Comparison of ENCODE assay signal across 8 cellular contexts in the genomic region with DNA sequence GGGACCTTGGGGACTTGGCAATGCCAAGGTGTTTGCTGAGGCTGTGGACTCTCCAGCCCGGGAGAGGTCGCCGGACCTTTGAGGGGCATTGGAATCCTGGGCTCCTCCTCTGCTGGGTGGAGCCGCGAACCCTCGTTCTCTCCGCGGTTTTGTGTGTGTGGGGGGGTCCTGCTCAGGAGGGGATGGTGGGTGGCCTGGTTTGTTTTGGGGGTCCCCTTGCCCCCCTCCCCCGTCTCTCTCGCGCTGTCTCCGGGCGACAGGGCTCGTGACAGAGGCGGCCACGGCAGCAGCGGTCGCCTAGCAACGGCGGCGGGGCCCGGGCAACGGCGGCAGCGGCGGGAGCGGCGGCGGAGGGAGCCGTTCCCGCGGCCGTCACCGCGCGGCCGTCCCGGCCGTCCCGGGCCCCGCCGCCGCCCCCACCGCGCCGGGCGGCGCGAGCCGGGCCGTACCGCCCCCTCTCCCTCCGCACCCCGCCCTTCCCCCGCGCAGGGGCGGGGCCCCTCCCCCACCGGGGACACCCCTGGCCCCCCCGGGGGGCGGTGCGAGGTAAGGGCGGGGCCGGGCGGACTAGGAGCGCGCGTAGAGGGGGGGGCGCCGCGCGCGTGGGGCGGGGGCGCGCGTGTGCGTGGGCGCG. TPM values are rescaled to one million over a fixed set of nuclear protein-coding genes. Genes with fewer than 3 reads are reported as not detected.
DNase-seq lines count a peak whose midpoint lies in the region; ATAC-seq, FAIRE-seq and TF ChIP-seq lines count a peak whose summit lies in the region.

No MANE protein-coding gene starts in this region.

- no peaks in the 10 kb centered on the region for H3K36me3 ChIP-seq in HEK293 (ENCODE audit: control insufficient read depth in 2 of 2, insufficient read depth in 1 of 2, low read length in 2 of 2)
- no peaks in the 10 kb centered on the region for H3K36me3 ChIP-seq in HepG2 (replicated peaks in 1 of 2; ENCODE audit: control insufficient read depth in 1 of 2, insufficient read depth in 2 of 2, low read length in 2 of 2)

- H4K20me1 ChIP-seq in HepG2 (ENCODE audit: insufficient read depth, low read length), result no peaks in the 10 kb centered on the region

- H3K79me2 ChIP-seq in HepG2 (ENCODE audit: insufficient read depth, low read length), result no peaks in the 10 kb centered on the region

- ATAC-seq in HepG2 (no peak), HG02798 (IDR thresholded peaks at IDR 0.05; ENCODE audit: poor library complexity, unreplicated experiment) (no peak)

- peak overlapping the region; percentile 49 for H3K4me3 ChIP-seq in HEK293 (ENCODE audit: low read depth, low read length)
- peak overlapping the region; percentile 61 for H3K4me3 ChIP-seq in WI38 (ENCODE audit: low read depth, low read length)
- H3K4me3 ChIP-seq in choroid plexus epithelial cell (ENCODE audit: low read depth, low read length), result peak overlapping the region; percentile 74
- H3K4me3 ChIP-seq in HepG2 (replicated peaks in 1 of 3; ENCODE audit: insufficient read depth in 1 of 3, low read depth in 2 of 3, low read length in 3 of 3), result peak overlapping the region; percentile 43 to 78 (median 63); a peak in 5 of 6 replicates

- DNase-seq in Ammon's horn (ENCODE audit: low spot score) (peak; percentile 65), choroid plexus epithelial cell (ENCODE audit: low read depth) (no peak), HepG2 (ENCODE audit: low spot score) (no peak), NCI-H187 treated with DMSO at 0.1 percent for 48 hours (lab: John Stamatoyannopoulos, UW) (no peak)
- peak; percentile 40 to 49 for DNase-seq in stimulated activated CD4-positive, alpha-beta T cell treated with anti-CD3 and anti-CD28 coated beads, Interleukin-4, amount 100 ng/mL, for 48 hours (ENCODE audit: low read depth in 2 of 2)

- BruUV-seq in HepG2 (replicated peaks; lab: Mats Ljungman, UMichigan), result no TSS peak

- no peak for TF ChIP-seq RAD21 in HepG2 (CRISPR knock-in tag; IDR thresholded peaks at IDR 0.05)

- FAIRE-seq in HepG2 (lab: Jason Lieb, UNC), result no peak

- no peak overlapping the region for H2AFZ ChIP-seq in HepG2 (ENCODE audit: low read length)

- in situ Hi-C loops in HepG2 (cut with HindIII; ENCODE audit: extremely low pct_ligation_motif_present, low pct_unique_long_range_greater_than_20kb), result no loop called here

- peaks cover 12% of the 10 kb centered on the region for H3K4me1 ChIP-seq in HEK293 (ENCODE audit: control insufficient read depth, insufficient read depth, low read length)
- peaks cover 58% of the 10 kb centered on the region for H3K4me1 ChIP-seq in HepG2 (ENCODE audit: insufficient read depth, low read length)

- H3K27ac ChIP-seq in HEK293 (ENCODE audit: extremely low read depth, low read depth, low read length) (no peak overlapping the region), HepG2 (ENCODE audit: extremely low read length, insufficient read depth, low read length) (no peak overlapping the region)

- H3K27me3 ChIP-seq in HepG2 (ENCODE audit: control insufficient read depth in 1 of 2, insufficient read depth in 2 of 2, low read length in 2 of 2), result peaks cover 0 to 17% of the 10 kb centered on the region in 2 experiments; a peak in 3 of 5 replicates

- H3K9me3 ChIP-seq in HEK293 (ENCODE audit: control insufficient read depth, insufficient read depth, low read depth, low read length) (no peaks in the 10 kb centered on the region), HepG2 (ENCODE audit: low read length) (no peaks in the 10 kb centered on the region)

- TF ChIP-seq POLR2A in HepG2 (IDR thresholded peaks at IDR 0.05; ENCODE audit: insufficient read depth in 1 of 2, low read depth in 2 of 2, low read length in 2 of 2), result no peak

- intact Hi-C loops in HepG2 (cut with micrococcal nuclease; ENCODE audit: unreplicated experiment), result loop anchor here (1.0 kb wide), 1 partner anchor 27 kb away; a partner anchor contains a TSS

- H3K9ac ChIP-seq in HepG2 (ENCODE audit: insufficient read depth, low read depth, low read length), result no peak overlapping the region

- 0% methylated on average over 13 of the region's 79 CpGs for WGBS in HepG2 (ENCODE audit: low lambda C conversion rate)

- POLR2A ChIA-PET in HEK293 (lab: Yijun Ruan, JAX), result no interaction called here
- POLR2A ChIA-PET in HepG2 (lab: Yijun Ruan, JAX), result no interaction called here

- peak; percentile 55 for TF ChIP-seq CTCF in HEK293 (tag by site-specific recombination; IDR thresholded peaks at IDR 0.05)
- no peak for TF ChIP-seq CTCF in WI38 (IDR thresholded peaks at IDR 0.05; ENCODE audit: low read depth, low read length)
- TF ChIP-seq CTCF in choroid plexus epithelial cell (conservative IDR thresholded peaks at IDR 0.05; ENCODE audit: low read depth, low read length), result peak; percentile 6
- TF ChIP-seq CTCF in HepG2 (CRISPR knock-in tag; IDR thresholded peaks at IDR 0.05), result peak; percentile 37

- TF ChIP-seq EP300 in HepG2 (IDR thresholded peaks at IDR 0.05; ENCODE audit: low read depth in 2 of 2, low read length in 2 of 2) (no peak), HepG2 (CRISPR knock-in tag; IDR thresholded peaks at IDR 0.05; ENCODE audit: borderline replicate concordance) (no peak)

- CTCF ChIA-PET in HEK293 (lab: Yijun Ruan, JAX), result interaction anchor here (1.3 kb wide), 1 partner anchor 9 kb away, joined by 3 read pairs; no protein-coding TSS in a partner anchor
- CTCF ChIA-PET in HepG2 (lab: Yijun Ruan, JAX; ENCODE audit: low intra/inter-chr PET ratio, low total read pairs), result interaction anchor here (3.1 kb wide), 1 partner anchor 36 kb away, joined by 19 read pairs; a partner anchor contains a TSS

- H3K4me2 ChIP-seq in HepG2 (ENCODE audit: low read depth, low read length), result peak overlapping the region; percentile 82

RNA-seq across cellular contexts. Expression of a gene that starts 7.8 kb away (rescaled TPM):
- total RNA-seq in HepG2 (2016; rRNA removed; fragmentation: Illumina TruSeq; extraction: Trizol), result 0.41 and 0.75 TPM in 2 replicates
- 0.09 and 0.10 TPM in 2 replicates for total RNA-seq in HepG2 (2016; cell fraction: cytosol; rRNA removed; fragmentation: Illumina TruSeq; extraction: Trizol; ENCODE audit: low read depth)
- total RNA-seq in HepG2 (2016; cell fraction: insoluble cytoplasmic fraction; rRNA removed; fragmentation: Illumina TruSeq; extraction: Trizol), result 0.42 and 0.78 TPM in 2 replicates
- 0.14 and 0.15 TPM in 2 replicates for total RNA-seq in HepG2 (2016; cell fraction: membrane; rRNA removed; fragmentation: Illumina TruSeq; extraction: Trizol)
- 1.1 and 1.4 TPM in 2 replicates for total RNA-seq in HepG2 (2016; cell fraction: nucleus; rRNA removed; fragmentation: Illumina TruSeq; extraction: Trizol)
- 1.1 and 1.9 TPM in 2 replicates for polyA plus RNA-seq in HepG2 (2011; rRNA removed)
- polyA plus RNA-seq in HepG2 (2011; cell fraction: cytosol; rRNA removed), result 0.32 and 0.33 TPM in 2 replicates
- 12.4 and 12.6 TPM in 2 replicates for polyA plus RNA-seq in HepG2 (2011; cell fraction: nucleus; rRNA removed)
- polyA plus RNA-seq in HepG2 (2012), result 2.7 and 3.4 TPM in 2 replicates
- 0.07 TPM in 2 replicates for polyA plus RNA-seq in HepG2 (2016; cell fraction: cytosol; fragmentation: Illumina TruSeq; extraction: Trizol; ENCODE audit: low read depth)
- 0.70 and 1.0 TPM in 2 replicates for polyA plus RNA-seq in HepG2 (2016; cell fraction: insoluble cytoplasmic fraction; fragmentation: Illumina TruSeq; extraction: Trizol; ENCODE audit: low read depth)
- polyA plus RNA-seq in HepG2 (2016; cell fraction: membrane; fragmentation: Illumina TruSeq; extraction: Trizol; ENCODE audit: low read depth), result 0.16 and 0.18 TPM in 2 replicates
- polyA plus RNA-seq in HepG2 (2016; cell fraction: nucleus; fragmentation: Illumina TruSeq; extraction: Trizol; ENCODE audit: insufficient read depth, low read depth), result 6.2 and 14.4 TPM in 2 replicates
- polyA minus RNA-seq in HepG2 (2011; rRNA and poly(A)+ RNA removed; ENCODE audit: low replicate concordance), result 0.98 and 2.6 TPM in 2 replicates
- polyA minus RNA-seq in HepG2 (2011; cell fraction: cytosol; rRNA and poly(A)+ RNA removed), result 0.26 and 0.49 TPM in 2 replicates
- polyA minus RNA-seq in HepG2 (2011; cell fraction: nucleus; rRNA and poly(A)+ RNA removed), result 2.2 and 4.4 TPM in 2 replicates

RNA-seq across cellular contexts. Expression of a gene that starts 9.8 kb away (rescaled TPM):
- total RNA-seq in HepG2 (2016; rRNA removed; fragmentation: Illumina TruSeq; extraction: Trizol), result 106 and 180 TPM in 2 replicates
- total RNA-seq in HepG2 (2016; cell fraction: cytosol; rRNA removed; fragmentation: Illumina TruSeq; extraction: Trizol; ENCODE audit: low read depth), result 87.7 and 122 TPM in 2 replicates
- total RNA-seq in HepG2 (2016; cell fraction: insoluble cytoplasmic fraction; rRNA removed; fragmentation: Illumina TruSeq; extraction: Trizol), result 99.2 and 177 TPM in 2 replicates
- total RNA-seq in HepG2 (2016; cell fraction: membrane; rRNA removed; fragmentation: Illumina TruSeq; extraction: Trizol), result 103 and 132 TPM in 2 replicates
- total RNA-seq in HepG2 (2016; cell fraction: nucleus; rRNA removed; fragmentation: Illumina TruSeq; extraction: Trizol), result 108 and 119 TPM in 2 replicates
- polyA plus RNA-seq in HepG2 (2011; rRNA removed), result 169 and 170 TPM in 2 replicates
- polyA plus RNA-seq in HepG2 (2011; cell fraction: cytosol; rRNA removed), result 216 and 233 TPM in 2 replicates
- polyA plus RNA-seq in HepG2 (2011; cell fraction: nucleus; rRNA removed), result 172 and 210 TPM in 2 replicates
- 255 and 283 TPM in 2 replicates for polyA plus RNA-seq in HepG2 (2012)
- polyA plus RNA-seq in HepG2 (2016; cell fraction: cytosol; fragmentation: Illumina TruSeq; extraction: Trizol; ENCODE audit: low read depth), result 146 and 200 TPM in 2 replicates
- polyA plus RNA-seq in HepG2 (2016; cell fraction: insoluble cytoplasmic fraction; fragmentation: Illumina TruSeq; extraction: Trizol; ENCODE audit: low read depth), result 151 and 161 TPM in 2 replicates
- polyA plus RNA-seq in HepG2 (2016; cell fraction: membrane; fragmentation: Illumina TruSeq; extraction: Trizol; ENCODE audit: low read depth), result 164 and 192 TPM in 2 replicates
- polyA plus RNA-seq in HepG2 (2016; cell fraction: nucleus; fragmentation: Illumina TruSeq; extraction: Trizol; ENCODE audit: insufficient read depth, low read depth), result 257 and 280 TPM in 2 replicates
- 123 and 177 TPM in 2 replicates for polyA minus RNA-seq in HepG2 (2011; rRNA and poly(A)+ RNA removed; ENCODE audit: low replicate concordance)
- 58.9 and 70.6 TPM in 2 replicates for polyA minus RNA-seq in HepG2 (2011; cell fraction: cytosol; rRNA and poly(A)+ RNA removed)
- polyA minus RNA-seq in HepG2 (2011; cell fraction: nucleus; rRNA and poly(A)+ RNA removed), result 46.0 and 46.9 TPM in 2 replicates

RNA-seq across cellular contexts. Expression of a gene that starts 16.9 kb away (rescaled TPM):
- total RNA-seq in HepG2 (2016; rRNA removed; fragmentation: Illumina TruSeq; extraction: Trizol), result 14.3 and 25.4 TPM in 2 replicates
- 8.6 and 10.0 TPM in 2 replicates for total RNA-seq in HepG2 (2016; cell fraction: cytosol; rRNA removed; fragmentation: Illumina TruSeq; extraction: Trizol; ENCODE audit: low read depth)
- total RNA-seq in HepG2 (2016; cell fraction: insoluble cytoplasmic fraction; rRNA removed; fragmentation: Illumina TruSeq; extraction: Trizol), result 13.8 and 26.7 TPM in 2 replicates
- total RNA-seq in HepG2 (2016; cell fraction: membrane; rRNA removed; fragmentation: Illumina TruSeq; extraction: Trizol), result 20.1 and 20.5 TPM in 2 replicates
- total RNA-seq in HepG2 (2016; cell fraction: nucleus; rRNA removed; fragmentation: Illumina TruSeq; extraction: Trizol), result 25.9 and 27.3 TPM in 2 replicates
- 61.9 and 77.2 TPM in 2 replicates for polyA plus RNA-seq in HepG2 (2011; rRNA removed)
- 41.5 and 45.3 TPM in 2 replicates for polyA plus RNA-seq in HepG2 (2011; cell fraction: cytosol; rRNA removed)
- 358 and 376 TPM in 2 replicates for polyA plus RNA-seq in HepG2 (2011; cell fraction: nucleus; rRNA removed)
- 45.7 and 67.9 TPM in 2 replicates for polyA plus RNA-seq in HepG2 (2012)
- 16.9 and 19.4 TPM in 2 replicates for polyA plus RNA-seq in HepG2 (2016; cell fraction: cytosol; fragmentation: Illumina TruSeq; extraction: Trizol; ENCODE audit: low read depth)
- polyA plus RNA-seq in HepG2 (2016; cell fraction: insoluble cytoplasmic fraction; fragmentation: Illumina TruSeq; extraction: Trizol; ENCODE audit: low read depth), result 26.3 and 31.9 TPM in 2 replicates
- 31.4 and 34.9 TPM in 2 replicates for polyA plus RNA-seq in HepG2 (2016; cell fraction: membrane; fragmentation: Illumina TruSeq; extraction: Trizol; ENCODE audit: low read depth)
- 98.6 and 111 TPM in 2 replicates for polyA plus RNA-seq in HepG2 (2016; cell fraction: nucleus; fragmentation: Illumina TruSeq; extraction: Trizol; ENCODE audit: insufficient read depth, low read depth)
- 22.2 and 35.1 TPM in 2 replicates for polyA minus RNA-seq in HepG2 (2011; rRNA and poly(A)+ RNA removed; ENCODE audit: low replicate concordance)
- 11.8 and 13.5 TPM in 2 replicates for polyA minus RNA-seq in HepG2 (2011; cell fraction: cytosol; rRNA and poly(A)+ RNA removed)
- 33.0 and 41.3 TPM in 2 replicates for polyA minus RNA-seq in HepG2 (2011; cell fraction: nucleus; rRNA and poly(A)+ RNA removed)

RNA-seq across cellular contexts. Expression of a gene that starts 26.7 kb away (rescaled TPM):
- 9.2 and 11.5 TPM in 2 replicates for total RNA-seq in HepG2 (2016; rRNA removed; fragmentation: Illumina TruSeq; extraction: Trizol)
- 1.1 and 1.9 TPM in 2 replicates for total RNA-seq in HepG2 (2016; cell fraction: cytosol; rRNA removed; fragmentation: Illumina TruSeq; extraction: Trizol; ENCODE audit: low read depth)
- total RNA-seq in HepG2 (2016; cell fraction: insoluble cytoplasmic fraction; rRNA removed; fragmentation: Illumina TruSeq; extraction: Trizol), result 10.0 and 10.1 TPM in 2 replicates
- total RNA-seq in HepG2 (2016; cell fraction: membrane; rRNA removed; fragmentation: Illumina TruSeq; extraction: Trizol), result 4.7 and 6.0 TPM in 2 replicates
- total RNA-seq in HepG2 (2016; cell fraction: nucleus; rRNA removed; fragmentation: Illumina TruSeq; extraction: Trizol), result 6.5 and 6.7 TPM in 2 replicates
- polyA plus RNA-seq in HepG2 (2011; rRNA removed), result 5.3 and 7.1 TPM in 2 replicates
- polyA plus RNA-seq in HepG2 (2011; cell fraction: cytosol; rRNA removed), result 3.8 and 5.0 TPM in 2 replicates
- polyA plus RNA-seq in HepG2 (2011; cell fraction: nucleus; rRNA removed), result 3.6 and 4.8 TPM in 2 replicates
- 7.1 and 7.6 TPM in 2 replicates for polyA plus RNA-seq in HepG2 (2012)
- polyA plus RNA-seq in HepG2 (2016; cell fraction: cytosol; fragmentation: Illumina TruSeq; extraction: Trizol; ENCODE audit: low read depth), result 0.71 and 0.88 TPM in 2 replicates
- polyA plus RNA-seq in HepG2 (2016; cell fraction: insoluble cytoplasmic fraction; fragmentation: Illumina TruSeq; extraction: Trizol; ENCODE audit: low read depth), result 9.1 and 13.0 TPM in 2 replicates
- 2.4 and 2.5 TPM in 2 replicates for polyA plus RNA-seq in HepG2 (2016; cell fraction: membrane; fragmentation: Illumina TruSeq; extraction: Trizol; ENCODE audit: low read depth)
- 7.9 and 11.1 TPM in 2 replicates for polyA plus RNA-seq in HepG2 (2016; cell fraction: nucleus; fragmentation: Illumina TruSeq; extraction: Trizol; ENCODE audit: insufficient read depth, low read depth)
- polyA minus RNA-seq in HepG2 (2011; rRNA and poly(A)+ RNA removed; ENCODE audit: low replicate concordance), result 12.4 and 17.3 TPM in 2 replicates
- 5.9 and 8.3 TPM in 2 replicates for polyA minus RNA-seq in HepG2 (2011; cell fraction: cytosol; rRNA and poly(A)+ RNA removed)
- polyA minus RNA-seq in HepG2 (2011; cell fraction: nucleus; rRNA and poly(A)+ RNA removed), result 4.5 and 5.7 TPM in 2 replicates

RNA-seq across cellular contexts. Expression of a gene that starts 36.1 kb away (rescaled TPM):
- 45.5 and 47.6 TPM in 2 replicates for total RNA-seq in HepG2 (2016; rRNA removed; fragmentation: Illumina TruSeq; extraction: Trizol)
- total RNA-seq in HepG2 (2016; cell fraction: cytosol; rRNA removed; fragmentation: Illumina TruSeq; extraction: Trizol; ENCODE audit: low read depth), result 7.7 and 8.2 TPM in 2 replicates
- 43.2 and 48.8 TPM in 2 replicates for total RNA-seq in HepG2 (2016; cell fraction: insoluble cytoplasmic fraction; rRNA removed; fragmentation: Illumina TruSeq; extraction: Trizol)
- total RNA-seq in HepG2 (2016; cell fraction: membrane; rRNA removed; fragmentation: Illumina TruSeq; extraction: Trizol), result 18.6 and 22.9 TPM in 2 replicates
- 40.9 and 44.4 TPM in 2 replicates for total RNA-seq in HepG2 (2016; cell fraction: nucleus; rRNA removed; fragmentation: Illumina TruSeq; extraction: Trizol)
- polyA plus RNA-seq in HepG2 (2011; rRNA removed), result 20.4 and 25.0 TPM in 2 replicates
- 12.6 and 23.6 TPM in 2 replicates for polyA plus RNA-seq in HepG2 (2011; cell fraction: cytosol; rRNA removed)
- polyA plus RNA-seq in HepG2 (2011; cell fraction: nucleus; rRNA removed), result 42.5 and 71.9 TPM in 2 replicates
- 13.7 and 21.2 TPM in 2 replicates for polyA plus RNA-seq in HepG2 (2012)
- polyA plus RNA-seq in HepG2 (2016; cell fraction: cytosol; fragmentation: Illumina TruSeq; extraction: Trizol; ENCODE audit: low read depth), result 3.3 and 3.9 TPM in 2 replicates
- polyA plus RNA-seq in HepG2 (2016; cell fraction: insoluble cytoplasmic fraction; fragmentation: Illumina TruSeq; extraction: Trizol; ENCODE audit: low read depth), result 50.9 and 58.4 TPM in 2 replicates
- polyA plus RNA-seq in HepG2 (2016; cell fraction: membrane; fragmentation: Illumina TruSeq; extraction: Trizol; ENCODE audit: low read depth), result 6.2 and 7.1 TPM in 2 replicates
- polyA plus RNA-seq in HepG2 (2016; cell fraction: nucleus; fragmentation: Illumina TruSeq; extraction: Trizol; ENCODE audit: insufficient read depth, low read depth), result 83.2 and 93.0 TPM in 2 replicates
- polyA minus RNA-seq in HepG2 (2011; rRNA and poly(A)+ RNA removed; ENCODE audit: low replicate concordance), result 36.0 and 106 TPM in 2 replicates
- 8.9 and 14.8 TPM in 2 replicates for polyA minus RNA-seq in HepG2 (2011; cell fraction: cytosol; rRNA and poly(A)+ RNA removed)
- polyA minus RNA-seq in HepG2 (2011; cell fraction: nucleus; rRNA and poly(A)+ RNA removed), result 35.4 and 47.3 TPM in 2 replicates

Comparison
In these comparisons a context has a peak if more than half of its experiments do, and no peak if none do; other contexts are left out.
1. DNase-seq: peak in Ammon's horn (single experiment) and stimulated activated CD4-positive, alpha-beta T cell treated with anti-CD3 and anti-CD28 coated beads, Interleukin-4, amount 100 ng/mL, for 48 hours (2 of 2); none in choroid plexus epithelial cell (single experiment), HepG2 (single experiment) and NCI-H187 treated with DMSO at 0.1 percent for 48 hours (single experiment).
2. Peak in every context shown above with its lines, with median percentiles within 50 percentile points of each other: H3K4me3 ChIP-seq.